10 cellular contexts compared by ENCODE assay signal in the genomic region with DNA sequence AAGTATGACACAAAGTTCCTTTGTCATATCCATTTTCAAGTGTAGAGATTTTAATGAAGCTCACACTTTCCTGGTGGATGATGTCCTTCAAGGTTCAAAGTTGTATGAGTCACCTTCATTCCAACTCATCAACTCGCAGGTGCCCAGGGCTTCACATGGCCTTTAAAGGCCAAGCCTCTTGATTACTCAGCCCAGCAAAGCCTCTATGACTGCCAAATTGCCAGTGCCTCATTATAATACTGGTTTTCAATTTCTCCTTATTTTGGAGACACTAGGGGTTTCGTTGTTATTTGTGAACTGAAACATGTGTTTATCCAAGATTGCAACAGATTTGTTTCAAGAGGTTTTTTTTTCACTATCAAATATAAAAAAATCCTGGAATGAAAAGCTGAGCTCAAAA. TPM values are rescaled to one million over a fixed set of nuclear protein-coding genes. Genes with fewer than 3 reads are reported as not detected.
DNase-seq lines count a peak whose midpoint lies in the region; ATAC-seq lines count a peak whose summit lies in the region.
"Had no signal": no experiment of that assay in that cellular context is flagged by ENCODE, and none has a peak within 500 bp of the region (broad histone marks: within the 10 kb centered on the region; RNA-seq: fewer than 3 reads in every experiment).

No MANE protein-coding gene starts in this region.

- H3K9ac ChIP-seq in trophoblast cell (ENCODE audit: low read length): no peak overlapping the region

- no peaks in the 10 kb centered on the region for H3K79me2 ChIP-seq in trophoblast cell (ENCODE audit: control insufficient read depth, insufficient read depth, low read length, poor library complexity)

- no peak overlapping the region for H3K4ac ChIP-seq in trophoblast cell (ENCODE audit: low read depth, low read length)

- H4K91ac ChIP-seq in trophoblast cell (ENCODE audit: low read depth, low read length): no peak overlapping the region

- no peaks in the 10 kb centered on the region for H3K36me3 ChIP-seq in trophoblast cell (ENCODE audit: control insufficient read depth in 1 of 2, insufficient read depth in 2 of 2, low read length in 2 of 2)
- H3K36me3 ChIP-seq: HAP-1 had no signal

- H2AFZ ChIP-seq in trophoblast cell (ENCODE audit: insufficient read depth, low read length, poor library complexity): no peak overlapping the region

- DNase-seq in NCI-H2029 (lab: John Stamatoyannopoulos, UW): peak; percentile 10
- DNase-seq in NCI-H2029 treated with DMSO at 0.1 percent for 48 hours (lab: John Stamatoyannopoulos, UW): no peak
- peak; percentile 4 for DNase-seq in NCI-H460 (ENCODE audit: extremely low read depth, low read depth)
- peak; percentile 10 to 38 for DNase-seq in trophoblast cell
- no peak for DNase-seq in stimulated activated CD8-positive, alpha-beta memory T cell treated with anti-CD3 and anti-CD28 coated beads, Interleukin-4, amount 100 ng/mL, for 48 hours
- no peak for DNase-seq in retina

- H2BK12ac ChIP-seq in trophoblast cell (ENCODE audit: low read length): no peak overlapping the region

- no peaks in the 10 kb centered on the region for H3K4me1 ChIP-seq in trophoblast cell (ENCODE audit: control insufficient read depth in 1 of 2, insufficient read depth in 2 of 2, low read length in 2 of 2)
- H3K4me1 ChIP-seq: HAP-1 had no signal

- H3K14ac ChIP-seq in trophoblast cell (ENCODE audit: low read length): no peak overlapping the region

- no peak overlapping the region for H3K18ac ChIP-seq in trophoblast cell (ENCODE audit: low read length)

- no peak overlapping the region for H4K8ac ChIP-seq in trophoblast cell (ENCODE audit: low read depth, low read length)

- ATAC-seq in esophagus mucosa (peak; percentile 85), GM18867 (IDR thresholded peaks at IDR 0.05; ENCODE audit: unreplicated experiment) (no peak)

- H3K27ac ChIP-seq in trophoblast cell (ENCODE audit: low read depth, low read length): no peak overlapping the region
- H3K27ac ChIP-seq: 22Rv1 had no signal

- H3K27me3 ChIP-seq in trophoblast cell (ENCODE audit: insufficient read depth, low read length): no peaks in the 10 kb centered on the region

- H2BK5ac ChIP-seq in trophoblast cell (ENCODE audit: low read depth, low read length, poor library complexity): no peak overlapping the region

- H3K9me3 ChIP-seq in trophoblast cell (ENCODE audit: insufficient read depth, low read depth, low read length): no peaks in the 10 kb centered on the region
- H3K9me3 ChIP-seq: HAP-1 had no signal

- no peak overlapping the region for H2BK120ac ChIP-seq in trophoblast cell (ENCODE audit: insufficient read depth, low read length, poor library complexity)

- H2AK5ac ChIP-seq in trophoblast cell (ENCODE audit: low read length): no peak overlapping the region

- H3K23ac ChIP-seq in trophoblast cell (ENCODE audit: low read length): no peak overlapping the region

- no CpG with 5 or more reads among the region's 2 CpGs for WGBS in trophoblast cell (ENCODE audit: extremely low coverage, insufficient coverage, insufficient read length)

- H3K4me2 ChIP-seq in trophoblast cell (ENCODE audit: low read length): no peak overlapping the region

- no peaks in the 10 kb centered on the region for H3K79me1 ChIP-seq in trophoblast cell (ENCODE audit: low read length)

- H3K4me3 ChIP-seq in trophoblast cell (ENCODE audit: low read depth, low read length): no peak overlapping the region
- H3K4me3 ChIP-seq: HAP-1 had no signal

- H4K12ac ChIP-seq in trophoblast cell (ENCODE audit: low read depth, low read length): no peak overlapping the region

RNA-seq across cellular contexts. Expression of gene PPP3CA, which starts 45.9 kb away (rescaled TPM):
- 15.7 and 16.5 TPM in 2 replicates for total RNA-seq in NCI-H460 (2014; rRNA removed; shearing (Covaris generic))
- 9.9 and 13.0 TPM in 2 replicates for polyA plus RNA-seq in NCI-H460 (2014; cell fraction: nucleus; rRNA removed)
- 18.5 TPM for total RNA-seq in esophagus mucosa
- 28.0 TPM in 2 replicates for polyA plus RNA-seq in trophoblast cell (2013)

Comparison
In these comparisons a context has a peak if more than half of its experiments do, and no peak if none do; other contexts are left out.
1. DNase-seq: peak in NCI-H2029 (single experiment), NCI-H460 (single experiment) and trophoblast cell (2 of 2); none in NCI-H2029 treated with DMSO at 0.1 percent for 48 hours (single experiment), stimulated activated CD8-positive, alpha-beta memory T cell treated with anti-CD3 and anti-CD28 coated beads, Interleukin-4, amount 100 ng/mL, for 48 hours (single experiment) and retina (single experiment).